In genomic region chr13:88303157-88303556, GRCh38 we compare ENCODE assay signal across 27 cellular contexts.
A peak's percentile ranks its signal among the peaks of the same experiment; 100 is the strongest.
DNase-seq lines count a peak whose midpoint lies in the region; ATAC-seq and TF ChIP-seq lines count a peak whose summit lies in the region.
"Had no signal": no experiment of that assay in that cellular context is flagged by ENCODE, and none has a peak within 500 bp of the region (broad histone marks: within the 10 kb centered on the region; RNA-seq: fewer than 3 reads in every experiment).

No MANE protein-coding gene starts in this region.

- intact Hi-C loops in natural killer cell (cut with micrococcal nuclease), result no loop called here
- intact Hi-C loops in activated T-helper 2 cell treated with anti-CD3 and anti-CD28 coated beads, Interferon-gamma antibody, Interleukin-2, Interleukin-4, amounts not matched to agents 10 μg/mL and 5 μg/mL and 100 μg/mL, durations not matched to agents 14 hours and 24 hours and 36 hours (cut with micrococcal nuclease), result no loop called here

- H3K36me3 Mint-ChIP-seq in natural killer cell (no peaks in the 10 kb centered on the region), immature natural killer cell (peaks cover 0 to 8% (median 3%) of the 10 kb centered on the region in 3 donors), nephron progenitor cell (ENCODE audit: low read depth) (no peaks in the 10 kb centered on the region)
- H3K36me3 Mint-ChIP-seq in natural killer cell treated with Interleukin-12 subunit alpha and Interleukin-12 subunit beta and Interleukin-15 and Interleukin-18, amount 100 ng/mL, for 72 hours, result no peaks in the 10 kb centered on the region
- H3K36me3 Mint-ChIP-seq in stimulated activated naive B cell treated with anti-CD40 and anti-IgM and Interleukin-4, amounts not matched to agents 10 μg/mL and 1 μg/mL and 100 μg/mL, for 72 hours, result peaks cover 0 to 3% of the 10 kb centered on the region in 2 donors
- no peaks in the 10 kb centered on the region for H3K36me3 Mint-ChIP-seq in activated T-helper 2 cell treated with anti-CD3 and anti-CD28 coated beads, Interferon-gamma antibody, Interleukin-2, Interleukin-4, amounts not matched to agents 10 μg/mL and 5 μg/mL and 100 μg/mL, durations not matched to agents 14 hours and 24 hours and 36 hours (ENCODE audit: low read depth)
- no peaks in the 10 kb centered on the region for H3K36me3 Mint-ChIP-seq in activated CD8-positive, alpha-beta memory T cell treated with anti-CD3 and anti-CD28 coated beads, Interleukin-2, amount 10 ng/mL, durations not matched to agents 7 days and 5 days
- H3K36me3 Mint-ChIP-seq: CD14-positive monocyte; CD4-positive, alpha-beta memory T cell; CD4-positive, CD25-positive, alpha-beta regulatory T cell had no signal

- no peaks in the 10 kb centered on the region for H3K79me2 ChIP-seq in OCI-LY3 (ENCODE audit: low read length)

- H3K4me1 Mint-ChIP-seq in natural killer cell (peaks cover 14% of the 10 kb centered on the region in 2 donors), immature natural killer cell (peaks cover 13 to 16% of the 10 kb centered on the region in 2 donors), nephron progenitor cell (no peaks in the 10 kb centered on the region)
- H3K4me1 Mint-ChIP-seq in natural killer cell treated with Interleukin-12 subunit alpha and Interleukin-12 subunit beta and Interleukin-15 and Interleukin-18, amount 100 ng/mL, for 72 hours (ENCODE audit: low read depth in 2 of 2), result peaks cover 8 to 10% of the 10 kb centered on the region in 2 donors
- H3K4me1 Mint-ChIP-seq in stimulated activated naive B cell treated with anti-CD40 and anti-IgM and Interleukin-4, amounts not matched to agents 10 μg/mL and 1 μg/mL and 100 μg/mL, for 72 hours, result peaks cover 10 to 24% of the 10 kb centered on the region in 2 donors
- H3K4me1 Mint-ChIP-seq in activated T-helper 2 cell treated with anti-CD3 and anti-CD28 coated beads, Interferon-gamma antibody, Interleukin-2, Interleukin-4, amounts not matched to agents 10 μg/mL and 5 μg/mL and 100 μg/mL, durations not matched to agents 14 hours and 24 hours and 36 hours (ENCODE audit: low read depth), result no peaks in the 10 kb centered on the region
- no peaks in the 10 kb centered on the region for H3K4me1 Mint-ChIP-seq in activated CD8-positive, alpha-beta memory T cell treated with anti-CD3 and anti-CD28 coated beads, Interleukin-2, amount 10 ng/mL, durations not matched to agents 7 days and 5 days
- H3K4me1 Mint-ChIP-seq: CD14-positive monocyte; CD4-positive, alpha-beta memory T cell; CD4-positive, CD25-positive, alpha-beta regulatory T cell; CD8-positive, alpha-beta memory T cell had no signal

- DNase-seq in natural killer cell (no peak), immature natural killer cell (peak in 1 of 3 donors; percentile 1), nephron progenitor cell (no peak)
- no peak for DNase-seq in natural killer cell treated with Interleukin-12 subunit alpha and Interleukin-12 subunit beta and Interleukin-15 and Interleukin-18, amount 100 ng/mL, for 72 hours (ENCODE audit: low spot score)
- DNase-seq in stimulated activated naive B cell treated with anti-CD40 and anti-IgM and Interleukin-4, amounts not matched to agents 10 μg/mL and 1 μg/mL and 100 μg/mL, for 72 hours, result no peak
- DNase-seq in activated T-helper 2 cell treated with anti-CD3 and anti-CD28 coated beads, Interferon-gamma antibody, Interleukin-2, Interleukin-4, amounts not matched to agents 10 μg/mL and 5 μg/mL and 100 μg/mL, durations not matched to agents 14 hours and 24 hours and 36 hours (ENCODE audit: low spot score), result no peak
- DNase-seq in activated CD8-positive, alpha-beta memory T cell treated with anti-CD3 and anti-CD28 coated beads, Interleukin-2, amount 10 ng/mL, durations not matched to agents 7 days and 5 days, result no peak
- DNase-seq: AML-193; BE2C; C1 segment of cervical spinal cord; CD4-positive, alpha-beta memory T cell; CD4-positive, CD25-positive, alpha-beta regulatory T cell; CD8-positive, alpha-beta memory T cell; COR-L47; DMS 273 treated with DMSO at 0.1 percent for 48 hours; DMS153; DMS53; DMS79; DND-41; EL; GDM1 had no signal

- H3K4me1 ChIP-seq in OCI-LY3 (ENCODE audit: low read length), result no peaks in the 10 kb centered on the region
- H3K4me1 ChIP-seq: A549, BE2C, BLaER1 had no signal

- H3K36me3 ChIP-seq in OCI-LY3 (replicated peaks; ENCODE audit: low read depth, low read length), result no peaks in the 10 kb centered on the region
- H3K36me3 ChIP-seq: BE2C, BLaER1 had no signal

- H3K9me3 Mint-ChIP-seq in natural killer cell, result no peaks in the 10 kb centered on the region
- H3K9me3 Mint-ChIP-seq in natural killer cell treated with Interleukin-12 subunit alpha and Interleukin-12 subunit beta and Interleukin-15 and Interleukin-18, amount 100 ng/mL, for 72 hours, result no peaks in the 10 kb centered on the region
- peaks cover 0 to 9% (median 0%) of the 10 kb centered on the region in 6 donors for H3K9me3 Mint-ChIP-seq in immature natural killer cell
- peaks cover 5 to 7% of the 10 kb centered on the region in 2 donors for H3K9me3 Mint-ChIP-seq in stimulated activated naive B cell treated with anti-CD40 and anti-IgM and Interleukin-4, amounts not matched to agents 10 μg/mL and 1 μg/mL and 100 μg/mL, for 72 hours
- H3K9me3 Mint-ChIP-seq in nephron progenitor cell, result peaks cover 6% of the 10 kb centered on the region
- peaks cover 20% of the 10 kb centered on the region for H3K9me3 Mint-ChIP-seq in activated T-helper 2 cell treated with anti-CD3 and anti-CD28 coated beads, Interferon-gamma antibody, Interleukin-2, Interleukin-4, amounts not matched to agents 10 μg/mL and 5 μg/mL and 100 μg/mL, durations not matched to agents 14 hours and 24 hours and 36 hours
- peaks cover 6% of the 10 kb centered on the region for H3K9me3 Mint-ChIP-seq in activated CD8-positive, alpha-beta memory T cell treated with anti-CD3 and anti-CD28 coated beads, Interleukin-2, amount 10 ng/mL, durations not matched to agents 7 days and 5 days (ENCODE audit: low read depth)

- CTCF ChIA-PET in activated CD8-positive, alpha-beta memory T cell treated with anti-CD3 and anti-CD28 coated beads, Interleukin-2, amount 10 ng/mL, durations not matched to agents 7 days and 5 days (lab: Charles Lee), result no interaction called here

- TF ChIP-seq CTCF in natural killer cell (IDR thresholded peaks at IDR 0.05), result no peak
- TF ChIP-seq CTCF in OCI-LY3 (IDR thresholded peaks at IDR 0.05; ENCODE audit: low read depth, low read length), result no peak
- TF ChIP-seq CTCF in nephron progenitor cell (IDR thresholded peaks at IDR 0.05), result no peak

- no peaks in the 10 kb centered on the region for H4K20me1 ChIP-seq in OCI-LY3 (ENCODE audit: insufficient read depth, low read length)
- H4K20me1 ChIP-seq: BLaER1 had no signal

- H3K4me3 ChIP-seq in OCI-LY3 (ENCODE audit: low read length), result no peak overlapping the region
- H3K4me3 ChIP-seq: A549, BLaER1, GM12878 had no signal

- H3K27ac Mint-ChIP-seq in natural killer cell (no peak overlapping the region), immature natural killer cell (no peak overlapping the region), nephron progenitor cell (no peak overlapping the region)
- no peak overlapping the region for H3K27ac Mint-ChIP-seq in natural killer cell treated with Interleukin-12 subunit alpha and Interleukin-12 subunit beta and Interleukin-15 and Interleukin-18, amount 100 ng/mL, for 72 hours
- no peak overlapping the region for H3K27ac Mint-ChIP-seq in stimulated activated naive B cell treated with anti-CD40 and anti-IgM and Interleukin-4, amounts not matched to agents 10 μg/mL and 1 μg/mL and 100 μg/mL, for 72 hours
- no peak overlapping the region for H3K27ac Mint-ChIP-seq in activated T-helper 2 cell treated with anti-CD3 and anti-CD28 coated beads, Interferon-gamma antibody, Interleukin-2, Interleukin-4, amounts not matched to agents 10 μg/mL and 5 μg/mL and 100 μg/mL, durations not matched to agents 14 hours and 24 hours and 36 hours
- no peak overlapping the region for H3K27ac Mint-ChIP-seq in activated CD8-positive, alpha-beta memory T cell treated with anti-CD3 and anti-CD28 coated beads, Interleukin-2, amount 10 ng/mL, durations not matched to agents 7 days and 5 days
- H3K27ac Mint-ChIP-seq: CD14-positive monocyte; CD8-positive, alpha-beta memory T cell had no signal

- no peaks in the 10 kb centered on the region for H3K27me3 ChIP-seq in OCI-LY3 (ENCODE audit: low read depth, low read length)
- H3K27me3 ChIP-seq: BE2C, BLaER1 had no signal

- H3K4me3 Mint-ChIP-seq in natural killer cell (peak overlapping the region; percentile 18), immature natural killer cell (peak overlapping the region in 4 of 5 donors; percentile 16 to 45 (median 32)), nephron progenitor cell (no peak overlapping the region)
- H3K4me3 Mint-ChIP-seq in natural killer cell treated with Interleukin-12 subunit alpha and Interleukin-12 subunit beta and Interleukin-15 and Interleukin-18, amount 100 ng/mL, for 72 hours, result no peak overlapping the region
- peak overlapping the region; percentile 5 to 26 for H3K4me3 Mint-ChIP-seq in stimulated activated naive B cell treated with anti-CD40 and anti-IgM and Interleukin-4, amounts not matched to agents 10 μg/mL and 1 μg/mL and 100 μg/mL, for 72 hours
- no peak overlapping the region for H3K4me3 Mint-ChIP-seq in activated T-helper 2 cell treated with anti-CD3 and anti-CD28 coated beads, Interferon-gamma antibody, Interleukin-2, Interleukin-4, amounts not matched to agents 10 μg/mL and 5 μg/mL and 100 μg/mL, durations not matched to agents 14 hours and 24 hours and 36 hours (ENCODE audit: low read depth)
- no peak overlapping the region for H3K4me3 Mint-ChIP-seq in activated CD8-positive, alpha-beta memory T cell treated with anti-CD3 and anti-CD28 coated beads, Interleukin-2, amount 10 ng/mL, durations not matched to agents 7 days and 5 days
- H3K4me3 Mint-ChIP-seq: CD14-positive monocyte; CD4-positive, alpha-beta memory T cell; CD4-positive, CD25-positive, alpha-beta regulatory T cell; CD8-positive, alpha-beta memory T cell had no signal

- ATAC-seq in natural killer cell, result peak; percentile 56 to 76 (median 70)
- no peak for ATAC-seq in natural killer cell treated with Interleukin-12 subunit alpha and Interleukin-12 subunit beta and Interleukin-15 and Interleukin-18, amount 100 ng/mL, for 72 hours
- ATAC-seq in stimulated activated naive B cell treated with anti-CD40 and anti-IgM and Interleukin-4, amounts not matched to agents 10 μg/mL and 1 μg/mL and 100 μg/mL, for 72 hours (replicated peaks), result peak; percentile 54 to 56
- ATAC-seq in activated CD8-positive, alpha-beta memory T cell treated with anti-CD3 and anti-CD28 coated beads, Interleukin-2, amount 10 ng/mL, durations not matched to agents 7 days and 5 days, result no peak
- ATAC-seq: A549, GM12878 had no signal

- H2AFZ ChIP-seq in OCI-LY3 (ENCODE audit: low read depth, low read length), result peak overlapping the region; percentile 10; the same call in 1 of the 2 replicates

- no peak overlapping the region for H3K4me2 ChIP-seq in OCI-LY3 (ENCODE audit: low read length)
- H3K4me2 ChIP-seq: A549, BLaER1 had no signal

- no peaks in the 10 kb centered on the region for H3K9me3 ChIP-seq in OCI-LY3 (ENCODE audit: insufficient read depth, low read length)
- H3K9me3 ChIP-seq: A549, BE2C had no signal

- no peaks in the 10 kb centered on the region for H3K27me3 Mint-ChIP-seq in natural killer cell (ENCODE audit: low read depth in 2 of 2)
- peaks cover 0 to 2% of the 10 kb centered on the region in 2 donors for H3K27me3 Mint-ChIP-seq in natural killer cell treated with Interleukin-12 subunit alpha and Interleukin-12 subunit beta and Interleukin-15 and Interleukin-18, amount 100 ng/mL, for 72 hours
- peaks cover 0 to 1% (median 0%) of the 10 kb centered on the region in 3 donors for H3K27me3 Mint-ChIP-seq in immature natural killer cell (ENCODE audit: low read depth in 3 of 3)
- no peaks in the 10 kb centered on the region for H3K27me3 Mint-ChIP-seq in stimulated activated naive B cell treated with anti-CD40 and anti-IgM and Interleukin-4, amounts not matched to agents 10 μg/mL and 1 μg/mL and 100 μg/mL, for 72 hours
- no peaks in the 10 kb centered on the region for H3K27me3 Mint-ChIP-seq in nephron progenitor cell (ENCODE audit: low read depth, poor library complexity)
- no peaks in the 10 kb centered on the region for H3K27me3 Mint-ChIP-seq in activated T-helper 2 cell treated with anti-CD3 and anti-CD28 coated beads, Interferon-gamma antibody, Interleukin-2, Interleukin-4, amounts not matched to agents 10 μg/mL and 5 μg/mL and 100 μg/mL, durations not matched to agents 14 hours and 24 hours and 36 hours (ENCODE audit: low read depth)
- H3K27me3 Mint-ChIP-seq in activated CD8-positive, alpha-beta memory T cell treated with anti-CD3 and anti-CD28 coated beads, Interleukin-2, amount 10 ng/mL, durations not matched to agents 7 days and 5 days, result no peaks in the 10 kb centered on the region
- H3K27me3 Mint-ChIP-seq: CD4-positive, alpha-beta memory T cell; CD4-positive, CD25-positive, alpha-beta regulatory T cell; CD8-positive, alpha-beta memory T cell had no signal

- H3K27ac ChIP-seq in OCI-LY3 (ENCODE audit: low read length), result no peak overlapping the region
- H3K27ac ChIP-seq: 22Rv1, A549, BLaER1 had no signal

- no peak overlapping the region for H3K9ac ChIP-seq in OCI-LY3 (ENCODE audit: low read length)
- H3K9ac ChIP-seq: BLaER1 had no signal

Comparison
In these comparisons a context has a peak if more than half of its experiments do, and no peak if none do; other contexts are left out.
1. ATAC-seq: peak in natural killer cell (3 of 3) and stimulated activated naive B cell treated with anti-CD40 and anti-IgM and Interleukin-4, amounts not matched to agents 10 μg/mL and 1 μg/mL and 100 μg/mL, for 72 hours (2 of 2); none in natural killer cell treated with Interleukin-12 subunit alpha and Interleukin-12 subunit beta and Interleukin-15 and Interleukin-18, amount 100 ng/mL, for 72 hours (0 of 2) and activated CD8-positive, alpha-beta memory T cell treated with anti-CD3 and anti-CD28 coated beads, Interleukin-2, amount 10 ng/mL, durations not matched to agents 7 days and 5 days (single experiment).
2. H3K4me3 Mint-ChIP-seq: peak in natural killer cell (single experiment), immature natural killer cell (4 of 5) and stimulated activated naive B cell treated with anti-CD40 and anti-IgM and Interleukin-4, amounts not matched to agents 10 μg/mL and 1 μg/mL and 100 μg/mL, for 72 hours (2 of 2); none in natural killer cell treated with Interleukin-12 subunit alpha and Interleukin-12 subunit beta and Interleukin-15 and Interleukin-18, amount 100 ng/mL, for 72 hours (single experiment), nephron progenitor cell (single experiment), activated T-helper 2 cell treated with anti-CD3 and anti-CD28 coated beads, Interferon-gamma antibody, Interleukin-2, Interleukin-4, amounts not matched to agents 10 μg/mL and 5 μg/mL and 100 μg/mL, durations not matched to agents 14 hours and 24 hours and 36 hours (single experiment) and activated CD8-positive, alpha-beta memory T cell treated with anti-CD3 and anti-CD28 coated beads, Interleukin-2, amount 10 ng/mL, durations not matched to agents 7 days and 5 days (single experiment).